In the genomic region with DNA sequence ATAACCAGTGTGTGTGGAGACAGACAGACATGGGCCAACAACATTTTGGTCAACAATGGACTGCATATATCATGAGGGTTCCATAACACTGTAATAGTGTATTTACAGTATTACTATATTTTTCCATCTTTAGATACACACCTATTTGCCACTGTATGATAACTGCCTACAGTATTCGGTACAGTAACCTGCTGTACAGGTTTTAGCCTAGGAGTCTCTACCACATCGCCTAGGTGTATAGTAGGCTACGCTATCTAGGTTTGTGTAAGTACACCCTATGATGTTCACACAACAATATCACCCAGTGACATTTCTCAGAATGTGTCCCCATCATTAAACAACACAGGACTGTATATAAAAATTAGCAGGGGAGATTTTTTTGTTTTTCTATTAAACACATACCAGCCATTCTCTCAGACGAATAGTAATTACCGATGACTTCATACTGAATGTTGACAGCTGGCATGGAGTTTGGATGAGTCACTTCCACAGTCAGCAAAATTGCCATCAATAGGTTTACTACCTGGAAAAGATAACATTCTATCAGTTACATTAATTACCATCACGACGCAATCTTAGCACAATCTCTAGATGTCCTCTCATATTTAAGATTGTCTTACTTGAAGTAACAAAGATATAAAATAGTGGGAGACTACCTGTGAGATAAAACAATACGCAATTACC, we compare ENCODE assay signal across 13 cellular contexts. TPM values are rescaled to one million over a fixed set of nuclear protein-coding genes. Genes with fewer than 3 reads are reported as not detected.
A peak's percentile ranks its signal among the peaks of the same experiment; 100 is the strongest.
DNase-seq lines count a peak whose midpoint lies in the region; FAIRE-seq and TF ChIP-seq lines count a peak whose summit lies in the region.
"Had no signal": no experiment of that assay in that cellular context is flagged by ENCODE, and none has a peak within 500 bp of the region (broad histone marks: within the 10 kb centered on the region; RNA-seq: fewer than 3 reads in every experiment).

No MANE protein-coding gene starts in this region.

- TF ChIP-seq POLR2A in thyroid gland (IDR thresholded peaks at IDR 0.05), result no peak

- no peak overlapping the region for H3K27ac ChIP-seq in thyroid gland
- H3K27ac ChIP-seq: lower lobe of right lung had no signal

- FAIRE-seq in bronchial epithelial cell (lab: Jason Lieb, UNC), result no peak

- intact Hi-C loops in thyroid gland (cut with DNase I), result no loop called here

- TF ChIP-seq CTCF in bronchial epithelial cell (IDR thresholded peaks at IDR 0.05; ENCODE audit: insufficient read depth, low read length, severe bottlenecking), result no peak
- TF ChIP-seq CTCF in thyroid gland (IDR thresholded peaks at IDR 0.05), result no peak

- H3K27me3 ChIP-seq in bronchial epithelial cell (ENCODE audit: control insufficient read depth, insufficient read depth, low read length) (no peaks in the 10 kb centered on the region), thyroid gland (no peaks in the 10 kb centered on the region)

- no peaks in the 10 kb centered on the region for H3K9me3 ChIP-seq in thyroid gland
- H3K9me3 ChIP-seq: lower lobe of right lung had no signal

- WGBS in thyroid gland, 2 donors, result 85 to 86% methylated on average over 8 of the region's 8 CpGs

- peaks cover 16 to 31% of the 10 kb centered on the region in 2 donors for H3K4me1 ChIP-seq in thyroid gland

- H3K4me3 ChIP-seq in bronchial epithelial cell (ENCODE audit: low read depth, low read length), result no peak overlapping the region
- H3K4me3 ChIP-seq in thyroid gland (replicated peaks in 1 of 3), result no peak overlapping the region
- H3K4me3 ChIP-seq: lower lobe of right lung had no signal

- peaks cover 16% of the 10 kb centered on the region for H3K36me3 ChIP-seq in bronchial epithelial cell (ENCODE audit: control insufficient read depth, insufficient read depth, low read length)
- peaks cover 32 to 36% of the 10 kb centered on the region in 2 donors for H3K36me3 ChIP-seq in thyroid gland

- DNase-seq in Ammon's horn (ENCODE audit: low spot score) (peak; percentile 17), NCI-H226 (peak; percentile 53), bronchial epithelial cell (ENCODE audit: low read depth) (peak; percentile 86), myocyte (ENCODE audit: low read depth) (peak; percentile 43), activated gamma-delta T cell (lab: John Stamatoyannopoulos, UW) (no peak), SK-N-DZ (ENCODE audit: low spot score) (no peak), thyroid gland (no peak), foreskin melanocyte (no peak)
- DNase-seq: activated CD8-positive, alpha-beta memory T cell treated with anti-CD3 and anti-CD28 coated beads, Interleukin-2, amount 50 U/mL, for 48 hours; lower lobe of right lung; NCI-H345; substantia nigra; T-cell had no signal

RNA-seq across cellular contexts. Expression of gene LAPTM4A, which starts 10.8 kb away (rescaled TPM):
- total RNA-seq in bronchial epithelial cell, result 60.0 and 63.1 TPM in 2 replicates
- total RNA-seq in myocyte, result 283 and 291 TPM in 2 replicates
- polyA plus RNA-seq in myocyte (2012), result 411 TPM
- 49.3 and 50.3 TPM in 2 replicates for polyA plus RNA-seq in SK-N-DZ (2014; cell fraction: cytosol; rRNA removed)
- polyA plus RNA-seq in SK-N-DZ (2014; cell fraction: nucleus; rRNA removed), result 24.4 and 25.4 TPM in 2 replicates
- total RNA-seq in thyroid gland, result 100 to 1,000 TPM; 159 to 300 (median 187) TPM

RNA-seq across cellular contexts. Expression of gene MATN3, which starts 28.2 kb away (rescaled TPM):
- total RNA-seq in bronchial epithelial cell, result 0.26 and 1.0 TPM in 2 replicates
- total RNA-seq in myocyte, result 1.1 and 1.2 TPM in 2 replicates
- polyA plus RNA-seq in myocyte (2012), result 7.6 TPM
- polyA plus RNA-seq in SK-N-DZ (2014; cell fraction: cytosol; rRNA removed), result 1.6 and 2.1 TPM in 2 replicates
- 1.8 and 3.2 TPM in 2 replicates for polyA plus RNA-seq in SK-N-DZ (2014; cell fraction: nucleus; rRNA removed)
- total RNA-seq in thyroid gland, result 1 to 10 TPM in 1 of 4 donors, under 1 TPM in 2, not detected in 1; 0.27 to 2.3 (median 0.33) TPM

RNA-seq across cellular contexts. Expression of gene WDR35, which starts 50.7 kb away (rescaled TPM):
- total RNA-seq in bronchial epithelial cell, result 4.2 and 8.7 TPM in 2 replicates
- total RNA-seq in myocyte, result 10.6 and 12.4 TPM in 2 replicates
- 3.6 TPM for polyA plus RNA-seq in myocyte (2012)
- polyA plus RNA-seq in SK-N-DZ (2014; cell fraction: cytosol; rRNA removed), result 9.7 and 13.0 TPM in 2 replicates
- 27.6 and 38.5 TPM in 2 replicates for polyA plus RNA-seq in SK-N-DZ (2014; cell fraction: nucleus; rRNA removed)
- 10 to 100 TPM; 17.6 to 19.2 (median 18.1) TPM for total RNA-seq in thyroid gland

Comparison
In these comparisons a context has a peak if more than half of its experiments do, and no peak if none do; other contexts are left out.
1. DNase-seq: peak in Ammon's horn (single experiment), NCI-H226 (single experiment), bronchial epithelial cell (single experiment) and myocyte (single experiment); none in activated gamma-delta T cell (single experiment), SK-N-DZ (single experiment), thyroid gland (0 of 2) and foreskin melanocyte (single experiment).